1 cellular context compared by ENCODE assay signal in genomic region chr1:173474097-173474779, GRCh38.
A peak's percentile ranks its signal among the peaks of the same experiment; 100 is the strongest.
TF ChIP-seq lines count a peak whose summit lies in the region.

No MANE protein-coding gene starts in this region.

TF ChIP-seq in K562, 482 proteins besides CTCF, POLR2A, EP300 and RAD21 (continued from another document and continues in another):
- TF ChIP-seq ZNF449 (CRISPR knock-in tag; IDR thresholded peaks at IDR 0.05) = no peak
- no peak for TF ChIP-seq NONO (IDR thresholded peaks at IDR 0.05; ENCODE audit: low read depth in 2 of 2, low read length in 1 of 2)
- TF ChIP-seq SMARCC2 (IDR thresholded peaks at IDR 0.05; ENCODE audit: low read depth) = no peak
- peak; percentile 75; the same call in 1 of the 2 replicates for TF ChIP-seq ZNF79 (CRISPR knock-in tag; IDR thresholded peaks at IDR 0.05; ENCODE audit: low read depth)
- no peak for TF ChIP-seq STAT5A (IDR thresholded peaks at IDR 0.05; ENCODE audit: borderline replicate concordance, low read length)
- no peak for TF ChIP-seq TRIM28 (IDR thresholded peaks at IDR 0.05)
- peak in 1 of 3 experiments; percentile 67; a peak in 2 of 6 replicates for TF ChIP-seq ZBTB11 (CRISPR knock-in tag; IDR thresholded peaks at IDR 0.05)
- no peak for TF ChIP-seq THRA (IDR thresholded peaks at IDR 0.05)
- TF ChIP-seq TCFL5 (CRISPR knock-in tag; conservative IDR thresholded peaks at IDR 0.05) = no peak
- TF ChIP-seq PHF8 (IDR thresholded peaks at IDR 0.05; ENCODE audit: borderline replicate concordance, low read length) = no peak
- TF ChIP-seq NR2F6 (CRISPR knock-in tag; IDR thresholded peaks at IDR 0.05) = no peak
- no peak for TF ChIP-seq CHAMP1 (IDR thresholded peaks at IDR 0.05)
- no peak for TF ChIP-seq ARID3B (CRISPR knock-in tag; IDR thresholded peaks at IDR 0.05; ENCODE audit: borderline replicate concordance)
- TF ChIP-seq TCF15 (CRISPR knock-in tag; IDR thresholded peaks at IDR 0.05) = no peak
- TF ChIP-seq BRCA1 (IDR thresholded peaks at IDR 0.05) = no peak
- no peak for TF ChIP-seq BRCA1 (CRISPR knock-in tag; IDR thresholded peaks at IDR 0.05)
- no peak for TF ChIP-seq ZNF12 (CRISPR knock-in tag; IDR thresholded peaks at IDR 0.05)
- TF ChIP-seq BCL6 (CRISPR knock-in tag; IDR thresholded peaks at IDR 0.05) = peak; percentile 22; the same call in 1 of the 2 replicates
- no peak for TF ChIP-seq ESRRB (CRISPR knock-in tag; IDR thresholded peaks at IDR 0.05; ENCODE audit: borderline replicate concordance)
- no peak for TF ChIP-seq CBFA2T2 (conservative IDR thresholded peaks at IDR 0.05)
- TF ChIP-seq CBX3 (IDR thresholded peaks at IDR 0.05; ENCODE audit: borderline replicate concordance in 1 of 2, low read length in 2 of 2) = no peak
- no peak for TF ChIP-seq ZNF165 (CRISPR knock-in tag; IDR thresholded peaks at IDR 0.05; ENCODE audit: borderline replicate concordance)
- no peak for TF ChIP-seq TRIM24 (IDR thresholded peaks at IDR 0.05)
- peak; percentile 75 for TF ChIP-seq PYGO2 (tag; IDR thresholded peaks at IDR 0.05)
- 0 out of 4 replicates have a peak, but pooled peaks of 1 of the 2 experiments have one; percentile 23 for TF ChIP-seq FOXA3 (CRISPR knock-in tag; conservative IDR thresholded peaks at IDR 0.05 in 1 of 2, IDR thresholded peaks at IDR 0.05 in 1 of 2)
- peak; percentile 83 for TF ChIP-seq ZNF197 (CRISPR knock-in tag; IDR thresholded peaks at IDR 0.05; ENCODE audit: low read depth)
- no peak for TF ChIP-seq NR2C2 (CRISPR knock-in tag; IDR thresholded peaks at IDR 0.05)
- peak; percentile 67 for TF ChIP-seq NR2C2 (tag; IDR thresholded peaks at IDR 0.05)
- no peak for TF ChIP-seq MTF1 (CRISPR knock-in tag; IDR thresholded peaks at IDR 0.05; ENCODE audit: borderline replicate concordance)
- TF ChIP-seq MTA3 (IDR thresholded peaks at IDR 0.05; ENCODE audit: borderline replicate concordance) = no peak
- no peak for TF ChIP-seq KAT7 (CRISPR knock-in tag; IDR thresholded peaks at IDR 0.05; ENCODE audit: borderline replicate concordance)
- no peak for TF ChIP-seq RBM14 (IDR thresholded peaks at IDR 0.05; ENCODE audit: borderline replicate concordance, insufficient read depth, low read depth, low read length)
- no peak for TF ChIP-seq MYC (IDR thresholded peaks at IDR 0.05; ENCODE audit: low read depth, low read length)
- no peak; the same call in 1 of the 2 replicates for TF ChIP-seq MYC (CRISPR knock-in tag; IDR thresholded peaks at IDR 0.05; ENCODE audit: borderline replicate concordance, low read depth)
- TF ChIP-seq NCOA2 (IDR thresholded peaks at IDR 0.05; ENCODE audit: partially characterized antibody in 2 of 2) = no peak
- no peak for TF ChIP-seq RBM15 (IDR thresholded peaks at IDR 0.05; ENCODE audit: insufficient read depth, low read length)
- peak; percentile 53; the same call in 1 of the 2 replicates for TF ChIP-seq ILK (tag; IDR thresholded peaks at IDR 0.05; ENCODE audit: borderline replicate concordance, low read depth)
- TF ChIP-seq CHD7 (IDR thresholded peaks at IDR 0.05; ENCODE audit: low read depth, low read length) = no peak
- peak; percentile 68 for TF ChIP-seq CXXC5 (CRISPR knock-in tag; IDR thresholded peaks at IDR 0.05)
- TF ChIP-seq EZH2 (IDR thresholded peaks at IDR 0.05; ENCODE audit: borderline replicate concordance, low read depth, low read length) = no peak
- TF ChIP-seq GTF2A2 (tag; IDR thresholded peaks at IDR 0.05) = peak; percentile 93
- no peak for TF ChIP-seq CGGBP1 (CRISPR knock-in tag; IDR thresholded peaks at IDR 0.05)
